In genomic region chr7:66423729-66424128, GRCh38 we compare ENCODE assay signal across 28 cellular contexts.
"Had no signal": no experiment of that assay in that cellular context is flagged by ENCODE, and none has a peak within 500 bp of the region (broad histone marks: within the 10 kb centered on the region; RNA-seq: fewer than 3 reads in every experiment).

No MANE protein-coding gene starts in this region.

- H3K4me2 ChIP-seq: SK-N-SH had no signal

- H3K9me3 ChIP-seq: MG63, SJCRH30, SK-N-SH had no signal

- ATAC-seq: activated CD8-positive, alpha-beta memory T cell treated with anti-CD3 and anti-CD28 coated beads, Interleukin-2, amount 10 ng/mL, durations not matched to agents 7 days and 5 days; activated naive CD8-positive, alpha-beta T cell treated with anti-CD3 and anti-CD28 coated beads, Interleukin-2, amount 50 U/mL, for 24 hours; Panc1; WTC11 had no signal

- H3K4me1 ChIP-seq: SJCRH30 had no signal

- H3K9ac ChIP-seq: SK-N-SH had no signal

- DNase-seq: activated CD4-positive, alpha-beta memory T cell treated with anti-CD3 and anti-CD28 coated beads, Interleukin-2, amount 10 ng/mL, durations not matched to agents 7 days and 5 days; activated CD4-positive, alpha-beta T cell treated with anti-CD3 and anti-CD28 coated beads for 48 hours; activated CD4-positive, CD25-positive, alpha-beta regulatory T cell treated with anti-CD3 and anti-CD28 coated beads, Interleukin-2, amount 50 U/mL, for 72 hours; activated CD8-positive, alpha-beta memory T cell treated with anti-CD3 and anti-CD28 coated beads for 24 hours; activated CD8-positive, alpha-beta memory T cell treated with anti-CD3 and anti-CD28 coated beads, Interleukin-2, amount 10 ng/mL, durations not matched to agents 7 days and 5 days; activated CD8-positive, alpha-beta memory T cell treated with anti-CD3 and anti-CD28 coated beads, Interleukin-2, amount 50 U/mL, for 48 hours; activated effector memory CD4-positive, alpha-beta T cell treated with Interleukin-2 at 50 U/mL for 16 hours; activated naive CD4-positive, alpha-beta T cell treated with anti-CD3 and anti-CD28 coated beads, Interleukin-2, amount 10 ng/mL, durations not matched to agents 7 days and 5 days; activated naive CD8-positive, alpha-beta T cell treated with anti-CD3 and anti-CD28 coated beads, Interleukin-2, amount 50 U/mL, for 24 hours; activated T-cell treated with anti-CD3 and anti-CD28 coated beads, Interleukin-2, amount 50 U/mL, for 48 hours; anterior cingulate cortex; caudate nucleus; Kasumi-1; MG63; MV-4-11; NCI-H1092; NCI-H1436 treated with DMSO at 0.1 percent for 48 hours; NCI-H1694 treated with DMSO at 0.1 percent for 48 hours; NCI-H2029; NCI-H345; NCI-H524 treated with DMSO at 0.1 percent for 48 hours; OCI-M1; SHP77; SJCRH30; SK-N-SH had no signal

- H3K27me3 ChIP-seq: MG63, SJCRH30 had no signal

- FAIRE-seq: colon had no signal

- H3K4me3 ChIP-seq: MG63, SJCRH30 had no signal

- H3K27ac ChIP-seq: SJCRH30 had no signal

- H3K36me3 ChIP-seq: MG63, SJCRH30 had no signal
